ENCODE assay signal across 35 cellular contexts in genomic region chr12:101959607-101960006, GRCh38.
"Had no signal": no experiment of that assay in that cellular context is flagged by ENCODE, and none has a peak within 500 bp of the region (broad histone marks: within the 10 kb centered on the region; RNA-seq: fewer than 3 reads in every experiment).

No MANE protein-coding gene starts in this region.

- H3K27me3 ChIP-seq: MG63 had no signal

- H3K36me3 ChIP-seq: MG63 had no signal

- H3K4me3 ChIP-seq: MG63 had no signal

- H3K9me3 ChIP-seq: MG63 had no signal

- DNase-seq: Karpas-422, Kasumi-1, MG63, MM.1S, MV-4-11, NCI-H1048, NCI-H1092, NCI-H1092 treated with DMSO at 0.1 percent for 48 hours, NCI-H1105, NCI-H1105 treated with DMSO at 0.1 percent for 48 hours, NCI-H1417, NCI-H1417 treated with DMSO at 0.1 percent for 48 hours, NCI-H1436, NCI-H1436 treated with DMSO at 0.1 percent for 48 hours, NCI-H146, NCI-H1694, NCI-H1694 treated with DMSO at 0.1 percent for 48 hours, NCI-H187, NCI-H187 treated with DMSO at 0.1 percent for 48 hours, NCI-H1930, NCI-H2029, NCI-H2029 treated with DMSO at 0.1 percent for 48 hours, NCI-H2081, NCI-H2081 treated with DMSO at 0.1 percent for 48 hours, NCI-H2107, NCI-H2171, NCI-H2171 treated with DMSO at 0.1 percent for 48 hours, NCI-H2227 treated with DMSO at 0.1 percent for 48 hours, NCI-H226, NCI-H345, NCI-H446, NCI-H446 treated with DMSO at 0.1 percent for 48 hours, NCI-H510A, NCI-H510A treated with DMSO at 0.1 percent for 48 hours, NCI-H524 had no signal
